8 cellular contexts compared by ENCODE assay signal in genomic region chr10:92239185-92239599, GRCh38. TPM values are rescaled to one million over a fixed set of nuclear protein-coding genes. Genes with fewer than 3 reads are reported as not detected.
DNase-seq lines count a peak whose midpoint lies in the region; ATAC-seq, FAIRE-seq and TF ChIP-seq lines count a peak whose summit lies in the region.

No MANE protein-coding gene starts in this region.

- no peak for TF ChIP-seq CTCF in body of pancreas (IDR thresholded peaks at IDR 0.05)
- TF ChIP-seq CTCF in right lobe of liver (IDR thresholded peaks at IDR 0.05): no peak

- H3K36me3 Mint-ChIP-seq in T-helper 1 cell treated with Interleukin-12 subunit alpha and Interleukin-12 subunit beta and Interleukin-4 antibody, amounts not matched to agents 30 μg/mL and 1 μg/mL, for 36 hours (ENCODE audit: low read depth): peaks cover 19% of the 10 kb centered on the region

- no peaks in the 10 kb centered on the region for H3K9me3 ChIP-seq in body of pancreas
- H3K9me3 ChIP-seq in right lobe of liver: no peaks in the 10 kb centered on the region
- no peaks in the 10 kb centered on the region for H3K9me3 ChIP-seq in thymus (ENCODE audit: control insufficient read depth)

- H3K4me1 Mint-ChIP-seq in T-helper 1 cell treated with Interleukin-12 subunit alpha and Interleukin-12 subunit beta and Interleukin-4 antibody, amounts not matched to agents 30 μg/mL and 1 μg/mL, for 36 hours (ENCODE audit: low read depth): peaks cover 35% of the 10 kb centered on the region

- H3K4me3 ChIP-seq in body of pancreas (peak overlapping the region; percentile 30 to 68), right lobe of liver (peak overlapping the region; percentile 55 to 68 (median 61)), thymus (ENCODE audit: low read length) (peak overlapping the region; percentile 88)

- H3K27me3 Mint-ChIP-seq in T-helper 1 cell treated with Interleukin-12 subunit alpha and Interleukin-12 subunit beta and Interleukin-4 antibody, amounts not matched to agents 30 μg/mL and 1 μg/mL, for 36 hours (ENCODE audit: low read depth): peaks cover 20% of the 10 kb centered on the region

- ATAC-seq in body of pancreas: peak; percentile 1
- peak in 2 of 4 donors; percentile 1 to 4 for ATAC-seq in right lobe of liver
- no peak for ATAC-seq in HG03175 (IDR thresholded peaks at IDR 0.05; ENCODE audit: unreplicated experiment)
- ATAC-seq in GM19023 (IDR thresholded peaks at IDR 0.05; ENCODE audit: unreplicated experiment): no peak

- H3K9me3 Mint-ChIP-seq in T-helper 1 cell treated with Interleukin-12 subunit alpha and Interleukin-12 subunit beta and Interleukin-4 antibody, amounts not matched to agents 30 μg/mL and 1 μg/mL, for 36 hours: no peaks in the 10 kb centered on the region

- FAIRE-seq in GM12892 (lab: Jason Lieb, UNC): no peak

- peak overlapping the region; percentile 84 for H3K4me3 Mint-ChIP-seq in T-helper 1 cell treated with Interleukin-12 subunit alpha and Interleukin-12 subunit beta and Interleukin-4 antibody, amounts not matched to agents 30 μg/mL and 1 μg/mL, for 36 hours

- H3K27me3 ChIP-seq in body of pancreas (no peaks in the 10 kb centered on the region), right lobe of liver (no peaks in the 10 kb centered on the region), thymus (ENCODE audit: control insufficient read depth, insufficient read depth) (no peaks in the 10 kb centered on the region)

- DNase-seq in T-helper 1 cell: no peak
- DNase-seq in body of pancreas: no peak
- no peak for DNase-seq in right lobe of liver
- DNase-seq in GM12892 (ENCODE audit: insufficient read length): no peak

- H3K4me1 ChIP-seq in body of pancreas (peaks cover 56% of the 10 kb centered on the region), right lobe of liver (peaks cover 0 to 25% (median 4%) of the 10 kb centered on the region in 4 donors), thymus (ENCODE audit: control insufficient read depth, insufficient read depth, low read length) (no peaks in the 10 kb centered on the region)

- TF ChIP-seq POLR2A in body of pancreas (IDR thresholded peaks at IDR 0.05): peak in 1 of 3 donors; percentile 18
- TF ChIP-seq POLR2A in right lobe of liver (IDR thresholded peaks at IDR 0.05): no peak
- TF ChIP-seq POLR2A in GM12892 (IDR thresholded peaks at IDR 0.05; ENCODE audit: low read depth, low read length): no peak

- H3K36me3 ChIP-seq in body of pancreas (replicated peaks in 1 of 2; ENCODE audit: insufficient read depth in 1 of 2, low read depth in 2 of 2) (no peaks in the 10 kb centered on the region), right lobe of liver (no peaks in the 10 kb centered on the region), thymus (ENCODE audit: control insufficient read depth, insufficient read depth) (no peaks in the 10 kb centered on the region)

- 9 to 11% methylated on average over 13 to 27 of the region's 27 CpGs for WGBS in body of pancreas, 2 donors
- 29% methylated on average over 7 of the region's 27 CpGs for WGBS in right lobe of liver (ENCODE audit: insufficient coverage, low coverage, low lambda C conversion rate, missing lambda C conversion rate)
- 78% methylated on average over 27 of the region's 27 CpGs for WGBS in thymus

- peak overlapping the region; percentile 74 to 87 (median 86) for H3K27ac ChIP-seq in body of pancreas
- peak overlapping the region; percentile 79 to 92 (median 83) for H3K27ac ChIP-seq in right lobe of liver
- H3K27ac ChIP-seq in thymus (ENCODE audit: low read depth): no peak overlapping the region

- H3K27ac Mint-ChIP-seq in T-helper 1 cell treated with Interleukin-12 subunit alpha and Interleukin-12 subunit beta and Interleukin-4 antibody, amounts not matched to agents 30 μg/mL and 1 μg/mL, for 36 hours: peak overlapping the region; percentile 67

- intact Hi-C loops in body of pancreas (cut with DNase I): loop anchor here (10.0 kb wide), 1 partner anchor 56 kb away; the partner anchor contains the start of genes CPEB3 and MARCHF5
- intact Hi-C loops in right lobe of liver (cut with DNase I): loop anchor here in 1 of 2 donors (5.0 kb wide), 1 partner anchor 137 kb away; no protein-coding TSS in a partner anchor

RNA-seq across cellular contexts. Expression of gene CPEB3, which starts 51.7 kb away (rescaled TPM):
- total RNA-seq in body of pancreas (10 to 100 TPM in 1 of 2 donors, 1 to 10 TPM in 1; 9.3 to 10.2 TPM), right lobe of liver (10 to 100 TPM in 3 of 6 experiments, 1 to 10 TPM in 3; 5.7 to 46.5 (median 8.7) TPM)
- polyA plus RNA-seq in thymus: 1.8 TPM
- polyA plus RNA-seq in GM12892 (2012; ENCODE audit: missing spikeins): 0.49 TPM

RNA-seq across cellular contexts. Expression of gene MARCHF5, which starts 51.8 kb away (rescaled TPM):
- total RNA-seq in body of pancreas (10 to 100 TPM; 11.2 to 19.4 TPM), right lobe of liver (10 to 100 TPM; 14.6 to 26.5 (median 23.8) TPM)
- polyA plus RNA-seq in thymus: 22.9 TPM
- polyA plus RNA-seq in GM12892 (2012; ENCODE audit: missing spikeins): 25.5 TPM
